Comparison of ENCODE assay signal across 25 cellular contexts in the genomic region with DNA sequence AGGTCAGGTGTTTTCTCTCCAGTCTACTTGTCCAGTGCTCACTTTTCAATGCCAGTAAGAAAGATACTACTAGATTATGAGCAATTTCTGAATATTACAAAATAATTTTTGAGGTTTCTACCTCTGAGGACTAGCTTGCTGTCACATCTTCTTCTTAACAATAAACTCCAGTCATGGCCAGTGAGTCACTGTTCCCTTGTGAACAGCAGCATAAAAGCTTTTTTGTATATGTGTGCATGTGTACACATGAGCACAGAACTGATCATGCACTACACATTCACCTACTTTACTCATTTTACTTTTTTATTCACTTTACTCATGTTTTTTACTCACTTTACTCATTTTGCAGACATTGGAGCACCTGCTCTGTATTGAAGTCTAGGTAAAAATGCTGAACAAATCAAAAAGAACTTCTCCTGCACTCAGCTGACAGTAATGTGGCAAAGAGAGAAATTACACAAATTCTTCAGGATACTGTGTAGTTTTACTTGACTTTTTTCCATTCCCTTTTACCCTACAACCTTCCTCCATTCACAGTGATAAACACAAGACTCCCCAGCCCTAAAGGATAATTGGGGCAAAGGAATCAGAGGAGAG. TPM values are rescaled to one million over a fixed set of nuclear protein-coding genes. Genes with fewer than 3 reads are reported as not detected.
"Had no signal": no experiment of that assay in that cellular context is flagged by ENCODE, and none has a peak within 500 bp of the region (broad histone marks: within the 10 kb centered on the region; RNA-seq: fewer than 3 reads in every experiment).

No MANE protein-coding gene starts in this region.

- FAIRE-seq: islet of Langerhans had no signal

- H3K4me3 ChIP-seq: esophagus squamous epithelium, gastrocnemius medialis, left ventricle myocardium inferior, lung, right atrium auricular region, upper lobe of left lung, vagina had no signal

- H3K9me3 ChIP-seq: gastrocnemius medialis, vagina had no signal

- DNase-seq: activated CD4-positive, alpha-beta T cell treated with anti-CD3 and anti-CD28 coated beads for 36 hours; activated CD4-positive, CD25-positive, alpha-beta regulatory T cell; activated CD8-positive, alpha-beta memory T cell treated with anti-CD3 and anti-CD28 coated beads, Interleukin-2, amount 10 ng/mL, durations not matched to agents 7 days and 5 days; activated CD8-positive, alpha-beta T cell treated with anti-CD3 and anti-CD28 coated beads, Interleukin-2, amount 10 ng/mL, durations not matched to agents 7 days and 5 days; activated naive CD8-positive, alpha-beta T cell treated with anti-CD3 and anti-CD28 coated beads, Interleukin-2, amount 50 U/mL, for 24 hours; activated T-cell treated with anti-CD3 and anti-CD28 coated beads, Interleukin-2, amount 50 U/mL, for 48 hours; aorta; caudate nucleus; endodermal cell; esophagus squamous epithelium; gastrocnemius medialis; glutamatergic neuron; left ventricle myocardium inferior; mesendoderm; natural killer cell; stimulated activated CD4-positive, alpha-beta T cell treated with anti-CD3 and anti-CD28 coated beads, Interleukin-4, amount 100 ng/mL, for 24 hours; upper lobe of left lung had no signal

- H3K27me3 ChIP-seq: esophagus squamous epithelium, gastrocnemius medialis, right atrium auricular region, upper lobe of left lung, vagina had no signal

- ATAC-seq: activated CD4-positive, alpha-beta T cell treated with anti-CD3 and anti-CD28 coated beads for 36 hours; activated CD8-positive, alpha-beta memory T cell treated with anti-CD3 and anti-CD28 coated beads, Interleukin-2, amount 10 ng/mL, durations not matched to agents 7 days and 5 days; activated CD8-positive, alpha-beta T cell treated with anti-CD3 and anti-CD28 coated beads, Interleukin-2, amount 10 ng/mL, durations not matched to agents 7 days and 5 days; activated naive CD8-positive, alpha-beta T cell treated with anti-CD3 and anti-CD28 coated beads, Interleukin-2, amount 50 U/mL, for 24 hours; gastrocnemius medialis; natural killer cell; stimulated activated effector memory CD8-positive, alpha-beta T cell treated with anti-CD3 and anti-CD28 coated beads, Interleukin-12 subunit alpha, Interleukin-12 subunit beta, amount 100 ng/mL, for 72 hours had no signal

- H3K36me3 ChIP-seq: esophagus squamous epithelium, gastrocnemius medialis, left ventricle myocardium inferior, right atrium auricular region, upper lobe of left lung, vagina had no signal

- H3K4me1 ChIP-seq: gastrocnemius medialis, left ventricle myocardium inferior, right atrium auricular region, upper lobe of left lung, vagina had no signal

- H3K27ac ChIP-seq: esophagus squamous epithelium, gastrocnemius medialis, left ventricle myocardium inferior, right atrium auricular region, upper lobe of left lung, vagina had no signal

RNA-seq across cellular contexts. Expression of a gene that starts 28.0 kb away (rescaled TPM):
- total RNA-seq: activated CD4-positive, alpha-beta T cell treated with anti-CD3 and anti-CD28 coated beads for 36 hours; activated CD8-positive, alpha-beta memory T cell treated with anti-CD3 and anti-CD28 coated beads, Interleukin-2, amount 10 ng/mL, durations not matched to agents 7 days and 5 days; activated CD8-positive, alpha-beta T cell treated with anti-CD3 and anti-CD28 coated beads, Interleukin-2, amount 10 ng/mL, durations not matched to agents 7 days and 5 days; activated T-helper 2 cell treated with anti-CD3 and anti-CD28 coated beads, Interferon-gamma antibody, Interleukin-2, Interleukin-4, amounts not matched to agents 10 μg/mL and 5 μg/mL and 100 μg/mL, durations not matched to agents 14 hours and 24 hours and 36 hours; gastrocnemius medialis; natural killer cell; pulmonary artery endothelial cell; T-helper 1 cell treated with Interleukin-12 subunit alpha and Interleukin-12 subunit beta and Interleukin-4 antibody, amounts not matched to agents 30 ng/mL and 1 ng/mL, for 36 hours had no signal
